19 cellular contexts compared by ENCODE assay signal in the genomic region with DNA sequence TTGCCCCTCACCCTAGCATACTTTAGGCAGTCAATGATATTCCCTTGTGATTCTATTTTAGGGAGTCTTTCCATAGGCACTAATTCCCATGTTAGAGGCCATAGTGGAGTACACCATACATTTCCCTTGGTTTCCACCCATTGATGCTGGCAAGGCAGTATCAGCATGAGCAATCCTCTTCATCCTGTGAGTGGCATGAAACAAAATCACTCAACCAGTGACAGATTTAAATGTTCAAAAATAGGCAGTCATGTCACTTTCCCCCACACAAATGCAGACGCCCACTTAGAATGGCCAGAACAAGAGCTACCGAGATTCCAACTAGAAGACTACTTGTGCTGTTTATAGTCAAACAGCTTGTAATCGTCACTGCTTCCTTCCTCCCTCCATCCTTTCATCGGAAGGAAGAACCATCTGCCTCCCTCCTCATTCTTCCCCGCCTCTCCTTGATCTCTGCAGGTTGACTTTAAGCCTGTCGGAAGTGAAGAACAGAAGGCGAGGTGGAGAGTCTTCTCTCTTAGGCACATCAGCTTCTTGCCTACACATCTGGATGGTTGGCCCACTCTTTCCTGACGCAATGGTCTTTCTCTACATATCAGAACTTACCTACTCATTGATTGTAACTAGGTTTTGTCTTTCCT. TPM values are rescaled to one million over a fixed set of nuclear protein-coding genes. Genes with fewer than 3 reads are reported as not detected.
DNase-seq lines count a peak whose midpoint lies in the region; ATAC-seq, FAIRE-seq and TF ChIP-seq lines count a peak whose summit lies in the region.
"Had no signal": no experiment of that assay in that cellular context is flagged by ENCODE, and none has a peak within 500 bp of the region (broad histone marks: within the 10 kb centered on the region; RNA-seq: fewer than 3 reads in every experiment).

No MANE protein-coding gene starts in this region.

- no peak overlapping the region for H2AFZ ChIP-seq in SU-DHL-6 (ENCODE audit: low read depth, low read length, severe bottlenecking)
- H2AFZ ChIP-seq: GM23248 had no signal

- no peaks in the 10 kb centered on the region for H3K9me3 Mint-ChIP-seq in stimulated activated naive B cell treated with anti-CD40 and anti-IgM and Interleukin-4, amounts not matched to agents 10 μg/mL and 1 μg/mL and 100 μg/mL, for 72 hours

- H3K4me2 ChIP-seq in SU-DHL-6 (ENCODE audit: low read depth, low read length, poor library complexity, severe bottlenecking): peak overlapping the region; percentile 9

- TF ChIP-seq CTCF in right atrium auricular region (IDR thresholded peaks at IDR 0.05) (no peak), SU-DHL-6 (IDR thresholded peaks at IDR 0.05; ENCODE audit: insufficient read depth, low read length, poor library complexity, severe bottlenecking) (no peak), bronchial epithelial cell (IDR thresholded peaks at IDR 0.05; ENCODE audit: insufficient read depth, low read length, severe bottlenecking) (no peak), testis (IDR thresholded peaks at IDR 0.05) (no peak)

- peak; percentile 32 to 61 for ATAC-seq in stimulated activated naive B cell treated with anti-CD40 and anti-IgM and Interleukin-4, amounts not matched to agents 10 μg/mL and 1 μg/mL and 100 μg/mL, for 72 hours (replicated peaks)
- ATAC-seq in HG03457 (IDR thresholded peaks at IDR 0.05; ENCODE audit: unreplicated experiment) (no peak), GM18858 (IDR thresholded peaks at IDR 0.05; ENCODE audit: unreplicated experiment) (no peak)

- no peaks in the 10 kb centered on the region for H3K27me3 ChIP-seq in right atrium auricular region
- no peaks in the 10 kb centered on the region for H3K27me3 ChIP-seq in SU-DHL-6 (ENCODE audit: low read length)
- peaks cover 2% of the 10 kb centered on the region for H3K27me3 ChIP-seq in bronchial epithelial cell (ENCODE audit: control insufficient read depth, insufficient read depth, low read length)
- H3K27me3 ChIP-seq in testis: no peaks in the 10 kb centered on the region
- H3K27me3 ChIP-seq: ascending aorta, neutrophil had no signal

- H3K36me3 ChIP-seq in right atrium auricular region (no peaks in the 10 kb centered on the region), SU-DHL-6 (ENCODE audit: low read length) (no peaks in the 10 kb centered on the region), bronchial epithelial cell (ENCODE audit: control insufficient read depth, insufficient read depth, low read length) (no peaks in the 10 kb centered on the region), testis (ENCODE audit: low read depth, missing control alignments) (no peaks in the 10 kb centered on the region)
- H3K36me3 ChIP-seq: ascending aorta, neutrophil, transverse colon had no signal

- no peak overlapping the region for H3K4me3 Mint-ChIP-seq in stimulated activated naive B cell treated with anti-CD40 and anti-IgM and Interleukin-4, amounts not matched to agents 10 μg/mL and 1 μg/mL and 100 μg/mL, for 72 hours

- no peaks in the 10 kb centered on the region for H3F3A ChIP-seq in SU-DHL-6 (ENCODE audit: insufficient read depth)

- peaks cover 16 to 17% of the 10 kb centered on the region in 2 donors for H3K4me1 Mint-ChIP-seq in stimulated activated naive B cell treated with anti-CD40 and anti-IgM and Interleukin-4, amounts not matched to agents 10 μg/mL and 1 μg/mL and 100 μg/mL, for 72 hours

- 79 to 80% methylated on average over 8 of the region's 8 CpGs for WGBS in testis, 2 donors

- H3K9me3 ChIP-seq in right atrium auricular region: no peaks in the 10 kb centered on the region
- H3K9me3 ChIP-seq in SU-DHL-6 (ENCODE audit: insufficient read depth, low read length): no peaks in the 10 kb centered on the region
- H3K9me3 ChIP-seq in testis: no peaks in the 10 kb centered on the region
- H3K9me3 ChIP-seq: ascending aorta, mucosa of descending colon, neutrophil, transverse colon had no signal

- H3K9me2 ChIP-seq in SU-DHL-6 (replicated peaks; ENCODE audit: insufficient read depth, low read length): no peaks in the 10 kb centered on the region

- H3K9ac ChIP-seq in SU-DHL-6 (ENCODE audit: low read length): no peak overlapping the region
- H3K9ac ChIP-seq: GM23248 had no signal

- no peaks in the 10 kb centered on the region for H4K20me1 ChIP-seq in SU-DHL-6 (ENCODE audit: low read depth, low read length)

- no peak for TF ChIP-seq POLR2A in testis (IDR thresholded peaks at IDR 0.05)

- peak overlapping the region; percentile 43 for H3K27ac Mint-ChIP-seq in stimulated activated naive B cell treated with anti-CD40 and anti-IgM and Interleukin-4, amounts not matched to agents 10 μg/mL and 1 μg/mL and 100 μg/mL, for 72 hours

- intact Hi-C loops in cardiac septum (cut with DNase I): no loop called here
- intact Hi-C loops in testis (cut with DNase I; ENCODE audit: low total_unique reads): no loop called here

- H3K4me3 ChIP-seq in right atrium auricular region (no peak overlapping the region), SU-DHL-6 (ENCODE audit: insufficient read depth, low read length, poor library complexity, severe bottlenecking) (no peak overlapping the region), bronchial epithelial cell (ENCODE audit: low read depth, low read length) (no peak overlapping the region), testis (no peak overlapping the region)
- H3K4me3 ChIP-seq: ascending aorta, GM23248, mucosa of descending colon, transverse colon had no signal

- H3K27me3 Mint-ChIP-seq in stimulated activated naive B cell treated with anti-CD40 and anti-IgM and Interleukin-4, amounts not matched to agents 10 μg/mL and 1 μg/mL and 100 μg/mL, for 72 hours: peaks cover 0 to 3% of the 10 kb centered on the region in 2 donors

- H3K4me1 ChIP-seq in right atrium auricular region (peaks cover 0 to 8% of the 10 kb centered on the region in 2 donors), testis (no peaks in the 10 kb centered on the region)
- H3K4me1 ChIP-seq: transverse colon had no signal

- peak; percentile 11 for DNase-seq in right atrium auricular region (ENCODE audit: low spot score)
- DNase-seq in cardiac septum (ENCODE audit: low spot score): no peak
- DNase-seq in bronchial epithelial cell (ENCODE audit: low read depth): no peak
- no peak for DNase-seq in stimulated activated naive B cell treated with anti-CD40 and anti-IgM and Interleukin-4, amounts not matched to agents 10 μg/mL and 1 μg/mL and 100 μg/mL, for 72 hours
- no peak for DNase-seq in testis
- DNase-seq: COR-L47, DND-41, GM23248, Kasumi-1, mucosa of descending colon, NCI-H2107, NCI-H526, retina, transverse colon had no signal

- H3K36me3 Mint-ChIP-seq in stimulated activated naive B cell treated with anti-CD40 and anti-IgM and Interleukin-4, amounts not matched to agents 10 μg/mL and 1 μg/mL and 100 μg/mL, for 72 hours: no peaks in the 10 kb centered on the region

- peak; percentile 40 for FAIRE-seq in bronchial epithelial cell (lab: Jason Lieb, UNC)

- no peaks in the 10 kb centered on the region for H3K79me2 ChIP-seq in SU-DHL-6 (ENCODE audit: insufficient read depth, low read length)

- H3K27ac ChIP-seq in right atrium auricular region: no peak overlapping the region
- peak overlapping the region; percentile 64 for H3K27ac ChIP-seq in SU-DHL-6 (ENCODE audit: low read depth, low read length)
- no peak overlapping the region for H3K27ac ChIP-seq in testis
- H3K27ac ChIP-seq: ascending aorta, GM23248, neutrophil, transverse colon had no signal

RNA-seq across cellular contexts. Expression of a gene that starts 22.5 kb away (rescaled TPM):
- 10 to 100 TPM in 1 of 2 donors, 1 to 10 TPM in 1; 9.3 to 16.3 TPM for total RNA-seq in right atrium auricular region
- total RNA-seq in cardiac septum: 4.7 TPM
- 0.51 and 1.1 TPM in 2 replicates for total RNA-seq in bronchial epithelial cell
- total RNA-seq in testis: 1 to 10 TPM; 8.2 to 10.0 TPM
- polyA plus RNA-seq in testis (ENCODE audit: insufficient read depth, low read depth, low replicate concordance): 11.8 TPM

RNA-seq across cellular contexts. Expression of a gene that starts 41.8 kb away (rescaled TPM):
- total RNA-seq in right atrium auricular region (100 to 1,000 TPM; 424 to 949 TPM), cardiac septum (512 TPM), bronchial epithelial cell (967 and 985 TPM in 2 replicates), testis (100 to 1,000 TPM; 200 to 353 TPM)
- polyA plus RNA-seq in testis (ENCODE audit: insufficient read depth, low read depth, low replicate concordance): 996 TPM

Comparison
In these comparisons a context has a peak if more than half of its experiments do, and no peak if none do; other contexts are left out.
1. ATAC-seq: peak in stimulated activated naive B cell treated with anti-CD40 and anti-IgM and Interleukin-4, amounts not matched to agents 10 μg/mL and 1 μg/mL and 100 μg/mL, for 72 hours (2 of 2); none in HG03457 (single experiment) and GM18858 (single experiment).